In the genomic region with DNA sequence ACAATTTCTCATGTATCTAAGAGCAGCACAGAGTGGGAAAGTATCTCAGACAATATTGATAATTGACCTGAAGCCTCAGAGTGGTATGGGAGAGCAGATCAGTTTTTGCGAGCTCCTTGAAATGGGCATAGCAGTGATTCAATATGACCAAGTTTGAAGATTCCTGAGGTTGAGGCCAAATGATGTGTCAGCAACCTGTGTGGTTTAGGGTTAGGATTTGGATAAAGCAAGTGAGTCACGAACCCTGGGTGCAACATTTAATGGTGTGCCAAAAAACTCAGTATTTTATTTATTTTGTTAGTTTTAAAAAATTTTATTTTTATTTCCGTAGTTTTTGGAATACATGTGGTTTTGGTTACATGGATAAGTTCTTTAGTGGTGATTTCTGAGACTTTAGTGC, we compare ENCODE assay signal across 23 cellular contexts.
A peak's percentile ranks its signal among the peaks of the same experiment; 100 is the strongest.
DNase-seq lines count a peak whose midpoint lies in the region; ATAC-seq and TF ChIP-seq lines count a peak whose summit lies in the region.
"Had no signal": no experiment of that assay in that cellular context is flagged by ENCODE, and none has a peak within 500 bp of the region (broad histone marks: within the 10 kb centered on the region; RNA-seq: fewer than 3 reads in every experiment).

No MANE protein-coding gene starts in this region.

- H3K4me2 ChIP-seq in PC-3 (ENCODE audit: low read length) (peak overlapping the region; percentile 74), osteoblast (ENCODE audit: insufficient read depth, low read length) (no peak overlapping the region)

- ATAC-seq in PC-3 (0 out of 2 replicates have a peak, but pooled peaks have one; percentile 37), HG02885 (IDR thresholded peaks at IDR 0.05; ENCODE audit: poor library complexity, unreplicated experiment) (no peak), HG02798 (IDR thresholded peaks at IDR 0.05; ENCODE audit: poor library complexity, unreplicated experiment) (no peak), GM21619 (IDR thresholded peaks at IDR 0.05; ENCODE audit: unreplicated experiment) (no peak)
- ATAC-seq: GM12878; natural killer cell treated with Interleukin-12 subunit alpha and Interleukin-12 subunit beta and Interleukin-15 and Interleukin-18, amount 100 ng/mL, for 72 hours had no signal

- H3K27ac ChIP-seq in PC-3 (ENCODE audit: low read length) (peak overlapping the region; percentile 36; the same call in 1 of the 2 replicates), osteoblast (ENCODE audit: low read depth, low read length) (no peak overlapping the region)
- H3K27ac ChIP-seq: cardiac muscle cell, esophagus squamous epithelium, skin epidermis, vagina had no signal

- H3K9me3 ChIP-seq in PC-3 (ENCODE audit: low read length) (no peaks in the 10 kb centered on the region), osteoblast (ENCODE audit: low read depth, low read length) (no peaks in the 10 kb centered on the region)
- H3K9me3 ChIP-seq: esophagus squamous epithelium, vagina had no signal

- peaks cover 4% of the 10 kb centered on the region; the same call in 1 of the 2 replicates for H3K4me1 ChIP-seq in PC-3 (ENCODE audit: insufficient read depth, low read length)
- H3K4me1 ChIP-seq in osteoblast (ENCODE audit: insufficient read depth, low read length) = no peaks in the 10 kb centered on the region
- H3K4me1 ChIP-seq: esophagus squamous epithelium, vagina had no signal

- intact Hi-C loops in PC-3 (cut with micrococcal nuclease) = no loop called here

- H3K79me2 ChIP-seq in PC-3 (ENCODE audit: low read length) (no peaks in the 10 kb centered on the region), osteoblast (ENCODE audit: insufficient read depth, low read length) (no peaks in the 10 kb centered on the region)

- BruUV-seq in PC-3 (replicated peaks; lab: Mats Ljungman, UMichigan) = no TSS peak

- H3K36me3 ChIP-seq in PC-3 (ENCODE audit: low read depth, low read length) (no peaks in the 10 kb centered on the region), osteoblast (ENCODE audit: insufficient read depth, low read length) (no peaks in the 10 kb centered on the region)
- H3K36me3 ChIP-seq: cardiac muscle cell, esophagus squamous epithelium, vagina had no signal

- H3K9ac ChIP-seq in PC-3 (ENCODE audit: low read length) = no peak overlapping the region

- H3F3A ChIP-seq in PC-3 (ENCODE audit: low read length, unreplicated experiment) = no peaks in the 10 kb centered on the region

- H4K20me1 ChIP-seq in PC-3 (ENCODE audit: low read length) (no peaks in the 10 kb centered on the region), osteoblast (ENCODE audit: insufficient read depth, low read length) (no peaks in the 10 kb centered on the region)

- CTCF ChIA-PET in PC-3 (lab: Charles Lee) = no interaction called here

- H3K27me3 ChIP-seq in PC-3 (ENCODE audit: low read length) (no peaks in the 10 kb centered on the region), osteoblast (ENCODE audit: insufficient read depth, low read length) (peaks cover 7% of the 10 kb centered on the region)
- H3K27me3 ChIP-seq: cardiac muscle cell, esophagus squamous epithelium, vagina had no signal

- no peak for TF ChIP-seq CTCF in PC-3 (conservative IDR thresholded peaks at IDR 0.05; ENCODE audit: low read depth, low read length)
- TF ChIP-seq CTCF in epithelial cell of esophagus (IDR thresholded peaks at IDR 0.05; ENCODE audit: insufficient read depth, low read depth, low read length, missing control alignments) = no peak
- TF ChIP-seq CTCF in osteoblast (IDR thresholded peaks at IDR 0.05; ENCODE audit: extremely low read depth, low read depth, low read length) = no peak

- DNase-seq in GM03348 (ENCODE audit: low spot score) = peak; percentile 78
- peak; percentile 89 for DNase-seq in PC-3
- DNase-seq in epithelial cell of esophagus (ENCODE audit: low read depth) = peak; percentile 81
- peak; percentile 70 for DNase-seq in osteoblast (ENCODE audit: insufficient read length, low spot score, missing footprints)
- no peak for DNase-seq in NCI-H2171 treated with DMSO at 0.1 percent for 48 hours (lab: John Stamatoyannopoulos, UW)
- DNase-seq: activated CD4-positive, alpha-beta memory T cell treated with anti-CD3 and anti-CD28 coated beads for 36 hours; Calu3; esophagus squamous epithelium; hypothalamus; kidney glomerular epithelial cell; NCI-H1694; NCI-H446; SHP77 treated with DMSO at 0.1 percent for 48 hours; stimulated activated CD4-positive, alpha-beta T cell treated with anti-CD3 and anti-CD28 coated beads, Interleukin-4, amount 100 ng/mL, for 1 hour; substantia nigra had no signal

- H2AFZ ChIP-seq in PC-3 (ENCODE audit: low read length) (no peak overlapping the region), osteoblast (ENCODE audit: low read length) (no peak overlapping the region)

- H3K4me3 ChIP-seq in PC-3 (ENCODE audit: low read length) (no peak overlapping the region), epithelial cell of esophagus (ENCODE audit: low read length) (no peak overlapping the region), osteoblast (ENCODE audit: insufficient read depth, low read length) (no peak overlapping the region)
- H3K4me3 ChIP-seq: cardiac muscle cell, esophagus squamous epithelium, GM12878, skin epidermis, vagina had no signal

- H3K9me2 ChIP-seq in PC-3 (replicated peaks; ENCODE audit: low read length) = no peaks in the 10 kb centered on the region

- POLR2A ChIA-PET in PC-3 (lab: Charles Lee; ENCODE audit: unreplicated experiment) = no interaction called here
